In genomic region chr14:92397140-92397815, GRCh38 we compare ENCODE assay signal across 11 cellular contexts.
DNase-seq lines count a peak whose midpoint lies in the region; ATAC-seq and TF ChIP-seq lines count a peak whose summit lies in the region.
"Had no signal": no experiment of that assay in that cellular context is flagged by ENCODE, and none has a peak within 500 bp of the region (broad histone marks: within the 10 kb centered on the region; RNA-seq: fewer than 3 reads in every experiment).

No MANE protein-coding gene starts in this region.

- no peak overlapping the region for H2AFZ ChIP-seq in neuronal stem cell (ENCODE audit: low read length)

- H3K27ac ChIP-seq in thoracic aorta (no peak overlapping the region), neuronal stem cell (replicated peaks; ENCODE audit: low read length) (no peak overlapping the region), caudate nucleus (ENCODE audit: low read depth, low read length) (no peak overlapping the region)
- H3K27ac ChIP-seq: 22Rv1, prostate gland had no signal

- H3K9me3 ChIP-seq in thoracic aorta (no peaks in the 10 kb centered on the region), neuronal stem cell (replicated peaks in 1 of 2; ENCODE audit: control insufficient read depth in 2 of 2, insufficient read depth in 1 of 2, low read depth in 1 of 2, low read length in 2 of 2) (no peaks in the 10 kb centered on the region)
- H3K9me3 ChIP-seq: prostate gland had no signal

- no peak overlapping the region for H2BK120ac ChIP-seq in neuronal stem cell (ENCODE audit: low read depth, low read length)

- H3K27me3 ChIP-seq in thoracic aorta (replicated peaks; ENCODE audit: insufficient read depth) (no peaks in the 10 kb centered on the region), neuronal stem cell (ENCODE audit: control insufficient read depth in 3 of 3, insufficient read depth in 3 of 3, low read depth in 1 of 3, low read length in 3 of 3) (peaks cover 0 to 10% (median 0%) of the 10 kb centered on the region in 3 experiments)

- peak; percentile 10 for DNase-seq in NCI-H1105 treated with DMSO at 0.1 percent for 48 hours (lab: John Stamatoyannopoulos, UW)
- no peak for DNase-seq in NCI-H1105 (lab: John Stamatoyannopoulos, UW)
- DNase-seq in foreskin fibroblast, result peak; percentile 87 to 92
- no peak for DNase-seq in thoracic aorta (ENCODE audit: low spot score)
- DNase-seq in neuronal stem cell (ENCODE audit: low spot score), result no peak
- no peak for DNase-seq in caudate nucleus (lab: John Stamatoyannopoulos, UW)

- no peak overlapping the region for H3K14ac ChIP-seq in neuronal stem cell (ENCODE audit: low read length)

- WGBS in neuronal stem cell (ENCODE audit: extremely low coverage in 2 of 2, insufficient read length in 2 of 2, insufficient replicate concordance in 1 of 2), 2 donors, result no CpG with 5 or more reads among the region's 8 CpGs

- no peak overlapping the region for H2BK15ac ChIP-seq in neuronal stem cell (ENCODE audit: low read length)

- H3K4me3 ChIP-seq in foreskin fibroblast (ENCODE audit: low read depth in 1 of 2, low read length in 2 of 2) (no peak overlapping the region), thoracic aorta (no peak overlapping the region), neuronal stem cell (ENCODE audit: low read length in 2 of 2) (no peak overlapping the region)
- H3K4me3 ChIP-seq: prostate gland had no signal

- peaks cover 6 to 30% of the 10 kb centered on the region in 2 donors for H3K4me1 ChIP-seq in thoracic aorta (ENCODE audit: control insufficient read depth in 1 of 2, low read depth in 2 of 2)
- peaks cover 0 to 3% of the 10 kb centered on the region in 2 donors for H3K4me1 ChIP-seq in neuronal stem cell (ENCODE audit: control insufficient read depth in 2 of 2, insufficient read depth in 1 of 2, low read depth in 1 of 2, low read length in 2 of 2)
- H3K4me1 ChIP-seq: prostate gland had no signal

- no peak overlapping the region for H4K8ac ChIP-seq in neuronal stem cell (ENCODE audit: low read depth, low read length)

- ATAC-seq in SK-N-SH treated with all-trans-retinoic acid at 6 μM for 48 hours, result peak; percentile 47; the same call in 1 of the 3 replicates
- peak; percentile 17 for ATAC-seq in thoracic aorta (ENCODE audit: insufficient number of reproducible peaks, low FRiP score, low read depth)
- no peak for ATAC-seq in GM18870 (IDR thresholded peaks at IDR 0.05; ENCODE audit: unreplicated experiment)
- ATAC-seq: activated CD4-positive, CD25-positive, alpha-beta regulatory T cell treated with anti-CD3 and anti-CD28 coated beads, Interleukin-2, amount 50 U/mL, for 24 hours had no signal

- H3K4me2 ChIP-seq in neuronal stem cell (ENCODE audit: insufficient read depth, low read length, poor library complexity, severe bottlenecking), result no peak overlapping the region

- no peaks in the 10 kb centered on the region for H3K79me1 ChIP-seq in neuronal stem cell (ENCODE audit: low read depth, low read length)

- no peak overlapping the region for H2BK5ac ChIP-seq in neuronal stem cell (ENCODE audit: low read length)

- H2BK12ac ChIP-seq in neuronal stem cell (ENCODE audit: low read length), result no peak overlapping the region

- no peak overlapping the region for H3K4ac ChIP-seq in neuronal stem cell (ENCODE audit: low read length)

- no peak for TF ChIP-seq CTCF in foreskin fibroblast (IDR thresholded peaks at IDR 0.05; ENCODE audit: low read depth, low read length)
- TF ChIP-seq CTCF in thoracic aorta (IDR thresholded peaks at IDR 0.05), result no peak

- no peak overlapping the region for H4K91ac ChIP-seq in neuronal stem cell (ENCODE audit: low read depth, low read length, poor library complexity)

- H3K23ac ChIP-seq in neuronal stem cell (ENCODE audit: low read depth, low read length, poor library complexity), result no peak overlapping the region

- H3K18ac ChIP-seq in neuronal stem cell (ENCODE audit: low read length), result no peak overlapping the region

- no peak overlapping the region for H2AK5ac ChIP-seq in neuronal stem cell (ENCODE audit: low read depth, low read length)

- no peak overlapping the region for H3K9ac ChIP-seq in neuronal stem cell (ENCODE audit: low read depth, low read length, poor library complexity)

- H3K36me3 ChIP-seq in thoracic aorta (no peaks in the 10 kb centered on the region), neuronal stem cell (replicated peaks in 1 of 2; ENCODE audit: control insufficient read depth in 2 of 2, insufficient read depth in 2 of 2, low read length in 2 of 2) (no peaks in the 10 kb centered on the region)
- H3K36me3 ChIP-seq: prostate gland had no signal

TF ChIP-seq in SK-N-SH treated with all-trans-retinoic acid at 6 μM for 48 hours, 23 proteins besides CTCF, POLR2A, EP300 and RAD21:
- TF ChIP-seq TOX (CRISPR knock-in tag; IDR thresholded peaks at IDR 0.05; ENCODE audit: borderline replicate concordance), result no peak
- no peak for TF ChIP-seq GLIS3 (CRISPR knock-in tag; IDR thresholded peaks at IDR 0.05)
- TF ChIP-seq OSR1 (CRISPR knock-in tag; IDR thresholded peaks at IDR 0.05), result no peak
- TF ChIP-seq SNAI2 (CRISPR knock-in tag; IDR thresholded peaks at IDR 0.05), result no peak
- TF ChIP-seq ZFP30 (CRISPR knock-in tag; IDR thresholded peaks at IDR 0.05), result no peak
- no peak for TF ChIP-seq ISL1 (CRISPR knock-in tag; IDR thresholded peaks at IDR 0.05)
- TF ChIP-seq CSDC2 (CRISPR knock-in tag; IDR thresholded peaks at IDR 0.05), result no peak
- no peak for TF ChIP-seq CREB5 (CRISPR knock-in tag; IDR thresholded peaks at IDR 0.05; ENCODE audit: low read depth)
- TF ChIP-seq PATZ1 (CRISPR knock-in tag; IDR thresholded peaks at IDR 0.05; ENCODE audit: borderline replicate concordance), result no peak
- no peak for TF ChIP-seq ZC3H10 (CRISPR knock-in tag; IDR thresholded peaks at IDR 0.05)
- TF ChIP-seq PPARA (CRISPR knock-in tag; IDR thresholded peaks at IDR 0.05; ENCODE audit: borderline replicate concordance), result no peak
- TF ChIP-seq BACH2 (CRISPR knock-in tag; IDR thresholded peaks at IDR 0.05; ENCODE audit: borderline replicate concordance), result no peak
- TF ChIP-seq ZNF70 (CRISPR knock-in tag; IDR thresholded peaks at IDR 0.05), result no peak
- no peak for TF ChIP-seq ARNTL (CRISPR knock-in tag; IDR thresholded peaks at IDR 0.05; ENCODE audit: borderline replicate concordance, low read depth)

Comparison
In these comparisons a context has a peak if more than half of its experiments do, and no peak if none do; other contexts are left out.
1. DNase-seq: peak in NCI-H1105 treated with DMSO at 0.1 percent for 48 hours (single experiment) and foreskin fibroblast (2 of 2); none in NCI-H1105 (single experiment), thoracic aorta (single experiment), neuronal stem cell (single experiment) and caudate nucleus (0 of 61).